1 cellular context compared by ENCODE assay signal in the genomic region with DNA sequence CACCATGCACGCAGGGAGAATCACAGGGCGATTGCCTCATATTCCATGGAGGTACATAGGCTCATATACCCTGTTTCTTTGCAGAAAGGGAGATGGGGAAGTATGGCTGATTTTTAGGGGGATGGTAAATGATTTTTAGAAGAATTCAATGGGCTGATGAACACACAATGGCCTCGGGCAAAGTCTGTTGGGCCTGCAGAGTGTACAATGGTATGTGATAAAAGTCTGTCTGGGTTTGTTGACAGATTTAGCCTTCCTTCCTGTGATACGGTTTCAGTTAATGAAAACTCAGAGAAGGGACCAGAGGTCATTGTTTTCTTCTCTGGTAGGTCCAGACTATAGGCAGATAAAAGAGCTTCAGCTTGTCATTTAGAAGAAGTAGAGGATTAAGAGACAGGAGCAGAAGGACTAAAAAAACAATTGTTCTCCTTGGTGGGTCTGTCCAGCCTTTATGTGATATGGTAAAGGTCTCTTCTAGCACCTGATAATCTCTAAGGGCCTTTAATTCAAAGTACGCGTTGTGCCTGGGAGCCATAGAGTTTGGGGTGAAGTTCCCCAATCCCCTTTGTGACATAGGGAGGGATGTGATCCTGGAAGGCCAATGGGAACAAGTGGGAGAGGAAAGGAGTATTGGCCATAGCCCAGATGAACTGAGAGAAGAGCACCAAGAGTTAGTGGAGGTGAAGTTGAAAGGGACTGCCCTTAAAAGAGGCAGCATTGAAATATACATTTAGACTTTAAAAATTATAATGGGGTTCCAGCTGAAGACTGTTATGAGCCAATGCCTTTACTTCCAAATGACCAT.
TF ChIP-seq lines count a peak whose summit lies in the region.

No MANE protein-coding gene starts in this region.

TF ChIP-seq in A549, 52 proteins besides CTCF, POLR2A, EP300 and RAD21 (continued from another document):
- TF ChIP-seq, protein P1, sequence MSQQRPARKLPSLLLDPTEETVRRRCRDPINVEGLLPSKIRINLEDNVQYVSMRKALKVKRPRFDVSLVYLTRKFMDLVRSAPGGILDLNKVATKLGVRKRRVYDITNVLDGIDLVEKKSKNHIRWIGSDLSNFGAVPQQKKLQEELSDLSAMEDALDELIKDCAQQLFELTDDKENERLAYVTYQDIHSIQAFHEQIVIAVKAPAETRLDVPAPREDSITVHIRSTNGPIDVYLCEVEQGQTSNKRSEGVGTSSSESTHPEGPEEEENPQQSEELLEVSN (IDR thresholded peaks at IDR 0.05; ENCODE audit: borderline replicate concordance, low read depth) = no peak
- TF ChIP-seq, protein P2, sequence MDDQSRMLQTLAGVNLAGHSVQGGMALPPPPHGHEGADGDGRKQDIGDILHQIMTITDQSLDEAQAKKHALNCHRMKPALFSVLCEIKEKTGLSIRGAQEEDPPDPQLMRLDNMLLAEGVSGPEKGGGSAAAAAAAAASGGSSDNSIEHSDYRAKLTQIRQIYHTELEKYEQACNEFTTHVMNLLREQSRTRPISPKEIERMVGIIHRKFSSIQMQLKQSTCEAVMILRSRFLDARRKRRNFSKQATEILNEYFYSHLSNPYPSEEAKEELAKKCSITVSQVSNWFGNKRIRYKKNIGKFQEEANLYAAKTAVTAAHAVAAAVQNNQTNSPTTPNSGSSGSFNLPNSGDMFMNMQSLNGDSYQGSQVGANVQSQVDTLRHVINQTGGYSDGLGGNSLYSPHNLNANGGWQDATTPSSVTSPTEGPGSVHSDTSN (IDR thresholded peaks at IDR 0.05) = no peak
- TF ChIP-seq CBX8 (IDR thresholded peaks at IDR 0.05) (no peak), JUNB (IDR thresholded peaks at IDR 0.05) (no peak), MAFK (IDR thresholded peaks at IDR 0.05; ENCODE audit: partially characterized antibody) (no peak), FOXS1 (CRISPR knock-in tag; IDR thresholded peaks at IDR 0.05) (no peak), EHF (CRISPR knock-in tag; IDR thresholded peaks at IDR 0.05) (no peak)
- TF ChIP-seq, protein P3, sequence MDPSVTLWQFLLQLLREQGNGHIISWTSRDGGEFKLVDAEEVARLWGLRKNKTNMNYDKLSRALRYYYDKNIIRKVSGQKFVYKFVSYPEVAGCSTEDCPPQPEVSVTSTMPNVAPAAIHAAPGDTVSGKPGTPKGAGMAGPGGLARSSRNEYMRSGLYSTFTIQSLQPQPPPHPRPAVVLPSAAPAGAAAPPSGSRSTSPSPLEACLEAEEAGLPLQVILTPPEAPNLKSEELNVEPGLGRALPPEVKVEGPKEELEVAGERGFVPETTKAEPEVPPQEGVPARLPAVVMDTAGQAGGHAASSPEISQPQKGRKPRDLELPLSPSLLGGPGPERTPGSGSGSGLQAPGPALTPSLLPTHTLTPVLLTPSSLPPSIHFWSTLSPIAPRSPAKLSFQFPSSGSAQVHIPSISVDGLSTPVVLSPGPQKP (IDR thresholded peaks at IDR 0.05; ENCODE audit: low read depth, low read length) = no peak
- TF ChIP-seq, protein P4, sequence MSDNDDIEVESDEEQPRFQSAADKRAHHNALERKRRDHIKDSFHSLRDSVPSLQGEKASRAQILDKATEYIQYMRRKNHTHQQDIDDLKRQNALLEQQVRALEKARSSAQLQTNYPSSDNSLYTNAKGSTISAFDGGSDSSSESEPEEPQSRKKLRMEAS (IDR thresholded peaks at IDR 0.05) = no peak
